12 cellular contexts compared by ENCODE assay signal in genomic region chr13:22235285-22235949, GRCh38.
A peak's percentile ranks its signal among the peaks of the same experiment; 100 is the strongest.
DNase-seq lines count a peak whose midpoint lies in the region; ATAC-seq, FAIRE-seq and TF ChIP-seq lines count a peak whose summit lies in the region.
"Had no signal": no experiment of that assay in that cellular context is flagged by ENCODE, and none has a peak within 500 bp of the region (broad histone marks: within the 10 kb centered on the region; RNA-seq: fewer than 3 reads in every experiment).

No MANE protein-coding gene starts in this region.

- no peaks in the 10 kb centered on the region for H3K9me3 ChIP-seq in HUES6 (ENCODE audit: control insufficient read depth, insufficient read depth, low read depth, low read length)
- H3K9me3 ChIP-seq: upper lobe of left lung had no signal

- H3K4me1 ChIP-seq in HUES6 (ENCODE audit: control insufficient read depth, insufficient read depth, low read length), result peaks cover 28% of the 10 kb centered on the region
- H3K4me1 ChIP-seq: upper lobe of left lung had no signal

- DNase-seq in NCI-H1105 treated with DMSO at 0.1 percent for 48 hours (lab: John Stamatoyannopoulos, UW) (peak; percentile 30), NCI-H1105 (lab: John Stamatoyannopoulos, UW) (no peak), bronchial epithelial cell (ENCODE audit: low read depth) (peak; percentile 12), omental fat pad (ENCODE audit: low spot score) (no peak), superior temporal gyrus (ENCODE audit: extremely low spot score) (no peak), DMS114 treated with DMSO at 0.1 percent for 48 hours (lab: John Stamatoyannopoulos, UW; ENCODE audit: unreplicated experiment) (no peak)
- DNase-seq: 8988T, NCI-H1092 treated with DMSO at 0.1 percent for 48 hours, posterior cingulate gyrus, upper lobe of left lung had no signal

- ATAC-seq in omental fat pad (ENCODE audit: low FRiP score) (peak; percentile 78), GM18861 (IDR thresholded peaks at IDR 0.05; ENCODE audit: unreplicated experiment) (no peak)

- H3K27me3 ChIP-seq in HUES6 (ENCODE audit: control insufficient read depth, insufficient read depth, low read length), result no peaks in the 10 kb centered on the region
- no peaks in the 10 kb centered on the region for H3K27me3 ChIP-seq in bronchial epithelial cell (ENCODE audit: control insufficient read depth, insufficient read depth, low read length)
- H3K27me3 ChIP-seq: upper lobe of left lung had no signal

- H3K36me3 ChIP-seq in HUES6 (ENCODE audit: control insufficient read depth, insufficient read depth, low read length) (no peaks in the 10 kb centered on the region), bronchial epithelial cell (ENCODE audit: control insufficient read depth, insufficient read depth, low read length) (no peaks in the 10 kb centered on the region)
- H3K36me3 ChIP-seq: upper lobe of left lung had no signal

- no peak for FAIRE-seq in bronchial epithelial cell (lab: Jason Lieb, UNC)

- H3K9ac ChIP-seq in HUES6 (ENCODE audit: low read length), result peak overlapping the region; percentile 4

- TF ChIP-seq CTCF in bronchial epithelial cell (IDR thresholded peaks at IDR 0.05; ENCODE audit: insufficient read depth, low read length, severe bottlenecking) (no peak), omental fat pad (IDR thresholded peaks at IDR 0.05) (no peak)

- H3K4me3 ChIP-seq in HUES6 (ENCODE audit: low read depth, low read length) (no peak overlapping the region; the same call in 1 of the 2 replicates), bronchial epithelial cell (ENCODE audit: low read depth, low read length) (no peak overlapping the region)
- H3K4me3 ChIP-seq: upper lobe of left lung had no signal

- H3K27ac ChIP-seq in HUES6 (ENCODE audit: low read depth, low read length), result 0 out of 2 replicates have a peak overlapping the region, but pooled peaks have one; percentile 15
- H3K27ac ChIP-seq: upper lobe of left lung had no signal

Comparison
In these comparisons a context has a peak if more than half of its experiments do, and no peak if none do; other contexts are left out.
1. DNase-seq: peak in NCI-H1105 treated with DMSO at 0.1 percent for 48 hours (single experiment) and bronchial epithelial cell (single experiment); none in NCI-H1105 (single experiment), omental fat pad (single experiment), superior temporal gyrus (single experiment) and DMS114 treated with DMSO at 0.1 percent for 48 hours (single experiment).